Comparison of ENCODE assay signal across 26 cellular contexts in genomic region chr4:41632481-41633073, GRCh38.
A peak's percentile ranks its signal among the peaks of the same experiment; 100 is the strongest.
DNase-seq lines count a peak whose midpoint lies in the region; ATAC-seq and TF ChIP-seq lines count a peak whose summit lies in the region.
"Had no signal": no experiment of that assay in that cellular context is flagged by ENCODE, and none has a peak within 500 bp of the region (broad histone marks: within the 10 kb centered on the region; RNA-seq: fewer than 3 reads in every experiment).

No MANE protein-coding gene starts in this region.

- in situ Hi-C loops in gastrocnemius medialis (cut with MboI; ENCODE audit: low sequenced_read_pairs in 4 of 4): no loop called here

- no peaks in the 10 kb centered on the region for H4K20me1 ChIP-seq in BLaER1
- no peaks in the 10 kb centered on the region for H4K20me1 ChIP-seq in GM23338 (replicated peaks; ENCODE audit: insufficient read depth)

- no peaks in the 10 kb centered on the region for H3K9me3 Mint-ChIP-seq in GM23338
- H3K9me3 Mint-ChIP-seq: activated T-cell treated with anti-CD3 and anti-CD28 coated beads, Interleukin-2, amount 50 U/mL, for 4 hours; CD8-positive, alpha-beta T cell; effector memory CD8-positive, alpha-beta T cell had no signal

- peaks cover 2% of the 10 kb centered on the region for H3K27me3 Mint-ChIP-seq in GM23338 (ENCODE audit: insufficient read depth, low read depth, poor library complexity)

- intact Hi-C loops in gastrocnemius medialis (cut with DNase I; ENCODE audit: low total_unique reads): no loop called here

- H3K27ac ChIP-seq in BLaER1: no peak overlapping the region
- no peak overlapping the region for H3K27ac ChIP-seq in GM23338 (ENCODE audit: low read depth)
- peak overlapping the region; percentile 3 to 77 (median 58) for H3K27ac ChIP-seq in gastrocnemius medialis
- H3K27ac ChIP-seq: breast epithelium, HL-60, lower lobe of right lung, SJCRH30 had no signal

- H3K9me3 ChIP-seq in BLaER1 (no peaks in the 10 kb centered on the region), gastrocnemius medialis (no peaks in the 10 kb centered on the region)
- H3K9me3 ChIP-seq: breast epithelium, lower lobe of right lung, SJCRH30 had no signal

- TF ChIP-seq CTCF in GM23338 (conservative IDR thresholded peaks at IDR 0.05; ENCODE audit: low read depth in 2 of 2) (no peak), gastrocnemius medialis (IDR thresholded peaks at IDR 0.05 in 4 of 5, conservative IDR thresholded peaks at IDR 0.05 in 1 of 5) (no peak)

- DNase-seq in GM23338 (ENCODE audit: low spot score): no peak
- DNase-seq in iris pigment epithelial cell (ENCODE audit: low read depth): peak; percentile 43
- peak in 1 of 2 donors; percentile 19 for DNase-seq in gastrocnemius medialis
- DNase-seq in anterior cingulate cortex (lab: John Stamatoyannopoulos, UW): no peak
- no peak for DNase-seq in DMS 273 (lab: John Stamatoyannopoulos, UW; ENCODE audit: unreplicated experiment)
- DNase-seq in DMS153 treated with DMSO at 0.1 percent for 48 hours (lab: John Stamatoyannopoulos, UW; ENCODE audit: unreplicated experiment): no peak
- DNase-seq: activated CD4-positive, alpha-beta T cell treated with anti-CD3 and anti-CD28 coated beads for 36 hours; activated T-cell treated with anti-CD3 and anti-CD28 coated beads, Interleukin-2, amount 50 U/mL, for 4 hours; CD8-positive, alpha-beta T cell; effector memory CD8-positive, alpha-beta T cell; hippocampal formation; lower lobe of right lung; NCI-H1048; NCI-H187 treated with DMSO at 0.1 percent for 48 hours; NCI-H526 treated with DMSO at 0.1 percent for 48 hours; nucleus accumbens; SJCRH30; stimulated activated CD4-positive, alpha-beta T cell treated with anti-CD3 and anti-CD28 coated beads, Interleukin-12 subunit alpha, Interleukin-12 subunit beta, amount 100 ng/mL, for 4 hours; stimulated activated naive CD8-positive, alpha-beta T cell treated with anti-CD3 and anti-CD28 coated beads, Interleukin-15, Interleukin-2, amounts not matched to agents 100 U/mL and 50 U/mL, for 24 hours; T-helper 1 cell had no signal

- H2AFZ ChIP-seq in GM23338: peak overlapping the region; percentile 52; the same call in 1 of the 2 replicates

- H3K4me1 ChIP-seq in BLaER1 (peaks cover 14% of the 10 kb centered on the region), GM23338 (ENCODE audit: insufficient read depth) (no peaks in the 10 kb centered on the region), gastrocnemius medialis (peaks cover 10 to 16% of the 10 kb centered on the region in 2 donors)
- H3K4me1 ChIP-seq: breast epithelium, lower lobe of right lung had no signal

- H3K27me3 ChIP-seq in BLaER1 (no peaks in the 10 kb centered on the region), GM23338 (ENCODE audit: insufficient read depth) (no peaks in the 10 kb centered on the region), gastrocnemius medialis (no peaks in the 10 kb centered on the region)
- H3K27me3 ChIP-seq: breast epithelium, SJCRH30 had no signal

- no peaks in the 10 kb centered on the region for H3K36me3 Mint-ChIP-seq in GM23338 (ENCODE audit: low read depth)
- H3K36me3 Mint-ChIP-seq: CD8-positive, alpha-beta T cell had no signal

- TF ChIP-seq POLR2A in gastrocnemius medialis (IDR thresholded peaks at IDR 0.05): no peak

- H3K4me2 ChIP-seq in BLaER1 (peak overlapping the region; percentile 49), GM23338 (no peak overlapping the region)

- no peaks in the 10 kb centered on the region for H3K9me2 ChIP-seq in GM23338 (ENCODE audit: insufficient read depth)

- no peaks in the 10 kb centered on the region for H3K79me2 ChIP-seq in GM23338 (replicated peaks; ENCODE audit: insufficient read depth)

- H3K4me3 Mint-ChIP-seq in GM23338: no peak overlapping the region
- H3K4me3 Mint-ChIP-seq: activated CD4-positive, alpha-beta T cell treated with anti-CD3 and anti-CD28 coated beads for 36 hours; activated T-cell treated with anti-CD3 and anti-CD28 coated beads, Interleukin-2, amount 50 U/mL, for 4 hours; CD8-positive, alpha-beta T cell; effector memory CD8-positive, alpha-beta T cell had no signal

- H3K4me3 ChIP-seq in BLaER1: no peak overlapping the region
- no peak overlapping the region for H3K4me3 ChIP-seq in GM23338
- H3K4me3 ChIP-seq in gastrocnemius medialis: peak overlapping the region in 1 of 4 donors; percentile 39
- H3K4me3 ChIP-seq: breast epithelium, lower lobe of right lung, SJCRH30 had no signal

- no peak overlapping the region for H3K9ac ChIP-seq in BLaER1

- no peaks in the 10 kb centered on the region for H3F3A ChIP-seq in GM23338 (replicated peaks; ENCODE audit: low read depth)

- H3K36me3 ChIP-seq in BLaER1 (no peaks in the 10 kb centered on the region), GM23338 (ENCODE audit: insufficient read depth) (no peaks in the 10 kb centered on the region), gastrocnemius medialis (no peaks in the 10 kb centered on the region)
- H3K36me3 ChIP-seq: breast epithelium had no signal

- H3K27ac Mint-ChIP-seq in GM23338: no peak overlapping the region
- H3K27ac Mint-ChIP-seq: activated CD4-positive, alpha-beta T cell treated with anti-CD3 and anti-CD28 coated beads for 36 hours; CD8-positive, alpha-beta T cell; effector memory CD8-positive, alpha-beta T cell had no signal

- peak; percentile 59 for ATAC-seq in GM23338
- peak; percentile 66 to 82 for ATAC-seq in gastrocnemius medialis
- ATAC-seq in HG02852 (IDR thresholded peaks at IDR 0.05; ENCODE audit: unreplicated experiment): no peak
- ATAC-seq: activated CD4-positive, alpha-beta T cell treated with anti-CD3 and anti-CD28 coated beads for 36 hours; activated T-cell treated with anti-CD3 and anti-CD28 coated beads, Interleukin-2, amount 50 U/mL, for 4 hours; CD8-positive, alpha-beta T cell; effector memory CD8-positive, alpha-beta T cell; HCT116; HepG2; stimulated activated naive CD8-positive, alpha-beta T cell treated with anti-CD3 and anti-CD28 coated beads, Interleukin-15, Interleukin-2, amounts not matched to agents 100 U/mL and 50 U/mL, for 24 hours had no signal

- peaks cover 3% of the 10 kb centered on the region; the same call in 1 of the 3 replicates for H3K4me1 Mint-ChIP-seq in GM23338
- H3K4me1 Mint-ChIP-seq: activated CD4-positive, alpha-beta T cell treated with anti-CD3 and anti-CD28 coated beads for 36 hours had no signal

TF ChIP-seq in GM23338, 12 proteins besides CTCF, POLR2A, EP300 and RAD21 (continues in another document):
- TF ChIP-seq CREB1 (CRISPR knock-in tag; IDR thresholded peaks at IDR 0.05; ENCODE audit: low read depth) (no peak), EZH2phosphoT487 (IDR thresholded peaks at IDR 0.05; ENCODE audit: unreplicated experiment) (no peak), STAT1 (IDR thresholded peaks at IDR 0.05; ENCODE audit: unreplicated experiment) (no peak), NANOG (IDR thresholded peaks at IDR 0.05; ENCODE audit: borderline replicate concordance) (no peak), ETS1 (IDR thresholded peaks at IDR 0.05) (no peak)

Comparison
In these comparisons a context has a peak if more than half of its experiments do, and no peak if none do; other contexts are left out.
1. H3K27ac ChIP-seq: peak in gastrocnemius medialis (4 of 4); none in BLaER1 (single experiment) and GM23338 (single experiment).